ENCODE assay signal across 21 cellular contexts in the genomic region with DNA sequence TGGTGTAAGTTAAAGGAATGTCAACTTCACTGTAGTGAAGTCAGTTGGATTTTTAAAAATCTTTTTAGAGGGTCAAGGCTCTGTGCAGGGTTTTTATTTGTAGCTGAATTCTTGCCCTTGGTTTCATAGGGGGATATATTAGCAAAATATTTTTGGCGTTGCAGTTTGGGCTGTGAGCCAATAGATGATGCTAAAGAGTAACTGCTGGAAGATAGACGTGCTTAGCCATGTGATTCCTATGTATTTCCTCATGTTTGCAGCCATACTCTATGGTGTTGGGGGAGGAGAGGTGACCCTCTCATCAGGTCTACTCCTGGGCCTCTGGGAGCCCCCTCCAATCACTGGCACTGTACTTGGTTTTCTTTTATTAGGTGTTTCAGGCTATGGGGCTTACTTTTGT.
DNase-seq lines count a peak whose midpoint lies in the region; ATAC-seq, FAIRE-seq and TF ChIP-seq lines count a peak whose summit lies in the region.
"Had no signal": no experiment of that assay in that cellular context is flagged by ENCODE, and none has a peak within 500 bp of the region (broad histone marks: within the 10 kb centered on the region; RNA-seq: fewer than 3 reads in every experiment).

No MANE protein-coding gene starts in this region.

- CTCF ChIA-PET in K562 (lab: Yijun Ruan, JAX; ENCODE audit: low intra/inter-chr PET ratio), result no interaction called here

- TF ChIP-seq RAD21 in K562 (CRISPR knock-in tag; conservative IDR thresholded peaks at IDR 0.05 in 1 of 2, IDR thresholded peaks at IDR 0.05 in 1 of 2), result peak in 1 of 2 experiments; percentile 33; a peak in 2 of 4 replicates

- POLR2A ChIA-PET in K562 (lab: Yijun Ruan, JAX), result interaction anchor here (1.0 kb wide), 1 partner anchor 16 kb away, joined by 3 read pairs; no protein-coding TSS in a partner anchor

- no peak for TF ChIP-seq POLR2A in NB4 (IDR thresholded peaks at IDR 0.05; ENCODE audit: extremely low read depth, insufficient read length)
- TF ChIP-seq POLR2A in K562 (conservative IDR thresholded peaks at IDR 0.05), result no peak

- ATAC-seq in K562, result no peak
- ATAC-seq: pancreas, right lobe of liver had no signal

- intact Hi-C loops in K562 (cut with micrococcal nuclease), result no loop called here

- no peak for TF ChIP-seq EP300 in K562 (IDR thresholded peaks at IDR 0.05; ENCODE audit: low read length)

- FAIRE-seq in K562 (lab: Jason Lieb, UNC) (no peak), HTR-8/SVneo (lab: Jason Lieb, UNC) (no peak)
- FAIRE-seq: islet of Langerhans, pancreas had no signal

- no peak overlapping the region for H3K9ac ChIP-seq in K562 (ENCODE audit: insufficient read depth in 1 of 2, low read depth in 2 of 2, low read length in 2 of 2)

- H3K27ac ChIP-seq in 22Rv1, result no peak overlapping the region
- no peak overlapping the region for H3K27ac ChIP-seq in K562 (ENCODE audit: extremely low read depth, low read depth, low read length)
- H3K27ac ChIP-seq: pancreas, right lobe of liver, stomach, upper lobe of left lung had no signal

- in situ Hi-C loops in K562 (cut with MboI), result no loop called here

- no peak overlapping the region for H2AFZ ChIP-seq in K562 (ENCODE audit: low read depth, low read length)

- WGBS in K562 (ENCODE audit: insufficient coverage, low coverage, missing lambda C conversion rate), result 0% methylated on average over 2 of the region's 2 CpGs

- H3K4me3 ChIP-seq in NB4 (ENCODE audit: low read depth, low read length), result no peak overlapping the region
- no peak overlapping the region for H3K4me3 ChIP-seq in K562
- H3K4me3 ChIP-seq: MG63, pancreas, right lobe of liver, stomach, upper lobe of left lung had no signal

- H4K20me1 ChIP-seq in K562 (replicated peaks; ENCODE audit: control insufficient read depth, insufficient read depth, low read length), result no peaks in the 10 kb centered on the region

- H3K27me3 ChIP-seq in K562 (ENCODE audit: control insufficient read depth in 2 of 2, insufficient read depth in 2 of 2, low read length in 2 of 2), result no peaks in the 10 kb centered on the region
- H3K27me3 ChIP-seq: MG63, pancreas, right lobe of liver, stomach, upper lobe of left lung had no signal

- H3K79me2 ChIP-seq in K562 (ENCODE audit: control insufficient read depth, insufficient read depth, low read length), result no peaks in the 10 kb centered on the region

- peak; percentile 6 for DNase-seq in NB4 (ENCODE audit: low read depth)
- peak in 1 of 4 experiments; percentile 6 for DNase-seq in K562 (ENCODE audit: extremely low read depth in 1 of 4, low spot score in 3 of 4)
- no peak for DNase-seq in stimulated activated CD4-positive, alpha-beta T cell treated with anti-CD3 and anti-CD28 coated beads, Interleukin-4, amount 100 ng/mL, for 4 hours
- DNase-seq in HTR-8/SVneo (ENCODE audit: insufficient read length, low spot score), result no peak
- DNase-seq in NCI-H2029 (lab: John Stamatoyannopoulos, UW), result no peak
- no peak for DNase-seq in NCI-H187 treated with DMSO at 0.1 percent for 48 hours (lab: John Stamatoyannopoulos, UW)
- DNase-seq: activated naive CD4-positive, alpha-beta T cell treated with Interleukin-2 at 50 U/mL for 16 hours; aorta; DMS153; effector CD8-positive, alpha-beta T cell; head of caudate nucleus; MG63; NCI-H2081 treated with DMSO at 0.1 percent for 48 hours; NCI-H524; pancreas; right lobe of liver; stomach; upper lobe of left lung had no signal

- no peak overlapping the region for H3K4me2 ChIP-seq in K562 (ENCODE audit: insufficient read depth, low read length)

- H3K4me1 ChIP-seq in K562 (replicated peaks in 1 of 2; ENCODE audit: control insufficient read depth in 2 of 2, insufficient read depth in 2 of 2, low read length in 2 of 2), result no peaks in the 10 kb centered on the region
- H3K4me1 ChIP-seq: pancreas, right lobe of liver, stomach, upper lobe of left lung had no signal

- no peaks in the 10 kb centered on the region for H3K36me3 ChIP-seq in K562 (ENCODE audit: control insufficient read depth, insufficient read depth, low read length)
- H3K36me3 ChIP-seq: MG63, pancreas, right lobe of liver, stomach, upper lobe of left lung had no signal

- TF ChIP-seq CTCF in 22Rv1 (IDR thresholded peaks at IDR 0.05) (peak; percentile 36), GM12874 (IDR thresholded peaks at IDR 0.05; ENCODE audit: insufficient read depth, low read depth, low read length) (peak; percentile 37), NB4 (IDR thresholded peaks at IDR 0.05; ENCODE audit: low read depth, low read length) (peak; percentile 48), K562 (IDR thresholded peaks at IDR 0.05 in 2 of 3, conservative IDR thresholded peaks at IDR 0.05 in 1 of 3; ENCODE audit: insufficient read depth in 2 of 3, low read depth in 1 of 3, low read length in 3 of 3) (peak in 2 of 3 experiments; percentile 20 to 39; a peak in 3 of 6 replicates)

- no peaks in the 10 kb centered on the region for H3K9me3 ChIP-seq in K562 (replicated peaks; ENCODE audit: control insufficient read depth, insufficient read depth, low read depth, low read length)
- H3K9me3 ChIP-seq: MG63, pancreas, right lobe of liver, stomach had no signal

- BruUV-seq in K562 (replicated peaks; lab: Mats Ljungman, UMichigan), result no TSS peak

- H3K9me1 ChIP-seq in K562 (ENCODE audit: control insufficient read depth, insufficient read depth, low read length), result no peaks in the 10 kb centered on the region

TF ChIP-seq in K562, 482 proteins besides CTCF, POLR2A, EP300 and RAD21:
- TF ChIP-seq U2AF2 (optimal IDR thresholded peaks at IDR 0.05; ENCODE audit: low read depth, low read length), result no peak
- no peak for TF ChIP-seq RFX7 (CRISPR knock-in tag; IDR thresholded peaks at IDR 0.05)
- no peak for TF ChIP-seq NFRKB (IDR thresholded peaks at IDR 0.05; ENCODE audit: low read depth)
- no peak for TF ChIP-seq IRF2 (CRISPR knock-in tag; IDR thresholded peaks at IDR 0.05)
- no peak for TF ChIP-seq GTF2A2 (tag; IDR thresholded peaks at IDR 0.05)
- TF ChIP-seq TAF9B (IDR thresholded peaks at IDR 0.05; ENCODE audit: partially characterized antibody), result no peak
- no peak for TF ChIP-seq EP400 (IDR thresholded peaks at IDR 0.05)
- TF ChIP-seq, protein P1, sequence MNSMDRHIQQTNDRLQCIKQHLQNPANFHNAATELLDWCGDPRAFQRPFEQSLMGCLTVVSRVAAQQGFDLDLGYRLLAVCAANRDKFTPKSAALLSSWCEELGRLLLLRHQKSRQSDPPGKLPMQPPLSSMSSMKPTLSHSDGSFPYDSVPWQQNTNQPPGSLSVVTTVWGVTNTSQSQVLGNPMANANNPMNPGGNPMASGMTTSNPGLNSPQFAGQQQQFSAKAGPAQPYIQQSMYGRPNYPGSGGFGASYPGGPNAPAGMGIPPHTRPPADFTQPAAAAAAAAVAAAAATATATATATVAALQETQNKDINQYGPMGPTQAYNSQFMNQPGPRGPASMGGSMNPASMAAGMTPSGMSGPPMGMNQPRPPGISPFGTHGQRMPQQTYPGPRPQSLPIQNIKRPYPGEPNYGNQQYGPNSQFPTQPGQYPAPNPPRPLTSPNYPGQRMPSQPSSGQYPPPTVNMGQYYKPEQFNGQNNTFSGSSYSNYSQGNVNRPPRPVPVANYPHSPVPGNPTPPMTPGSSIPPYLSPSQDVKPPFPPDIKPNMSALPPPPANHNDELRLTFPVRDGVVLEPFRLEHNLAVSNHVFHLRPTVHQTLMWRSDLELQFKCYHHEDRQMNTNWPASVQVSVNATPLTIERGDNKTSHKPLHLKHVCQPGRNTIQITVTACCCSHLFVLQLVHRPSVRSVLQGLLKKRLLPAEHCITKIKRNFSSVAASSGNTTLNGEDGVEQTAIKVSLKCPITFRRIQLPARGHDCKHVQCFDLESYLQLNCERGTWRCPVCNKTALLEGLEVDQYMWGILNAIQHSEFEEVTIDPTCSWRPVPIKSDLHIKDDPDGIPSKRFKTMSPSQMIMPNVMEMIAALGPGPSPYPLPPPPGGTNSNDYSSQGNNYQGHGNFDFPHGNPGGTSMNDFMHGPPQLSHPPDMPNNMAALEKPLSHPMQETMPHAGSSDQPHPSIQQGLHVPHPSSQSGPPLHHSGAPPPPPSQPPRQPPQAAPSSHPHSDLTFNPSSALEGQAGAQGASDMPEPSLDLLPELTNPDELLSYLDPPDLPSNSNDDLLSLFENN (IDR thresholded peaks at IDR 0.05; ENCODE audit: low read depth in 2 of 2, low read length in 2 of 2), result no peak
- no peak for TF ChIP-seq SP1 (CRISPR knock-in tag; IDR thresholded peaks at IDR 0.05)
- TF ChIP-seq SRSF1 (IDR thresholded peaks at IDR 0.05; ENCODE audit: low read depth, low read length), result no peak
- TF ChIP-seq RBM22 (IDR thresholded peaks at IDR 0.05; ENCODE audit: low read depth, low read length, poor library complexity, severe bottlenecking), result no peak
- TF ChIP-seq CSDE1 (IDR thresholded peaks at IDR 0.05), result no peak
- no peak for TF ChIP-seq KDM1A (IDR thresholded peaks at IDR 0.05)
- TF ChIP-seq TGIF2 (CRISPR knock-in tag; IDR thresholded peaks at IDR 0.05), result no peak
